In the genomic region with DNA sequence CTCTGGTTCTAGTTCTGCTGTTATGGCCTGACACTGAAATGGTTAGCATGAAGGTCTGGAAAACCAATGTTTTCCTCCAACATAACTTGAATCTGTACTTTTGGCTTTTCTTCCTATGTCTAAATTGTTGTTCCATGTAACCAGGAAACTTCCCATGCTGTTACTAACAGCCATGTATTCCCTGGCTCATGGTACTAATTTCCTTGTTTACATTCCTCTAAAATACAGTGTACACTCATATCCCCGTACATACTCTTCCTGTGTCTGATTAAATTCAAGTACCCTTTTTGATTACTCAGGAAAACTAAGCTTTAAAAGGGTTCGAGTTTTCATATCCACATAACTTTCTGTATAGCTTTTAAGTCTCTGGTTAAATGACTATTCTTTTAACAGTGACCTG, we compare ENCODE assay signal across 21 cellular contexts. TPM values are rescaled to one million over a fixed set of nuclear protein-coding genes. Genes with fewer than 3 reads are reported as not detected.
DNase-seq lines count a peak whose midpoint lies in the region; ATAC-seq, FAIRE-seq and TF ChIP-seq lines count a peak whose summit lies in the region.
"Had no signal": no experiment of that assay in that cellular context is flagged by ENCODE, and none has a peak within 500 bp of the region (broad histone marks: within the 10 kb centered on the region; RNA-seq: fewer than 3 reads in every experiment).

No MANE protein-coding gene starts in this region.

- H3K27me3 Mint-ChIP-seq in HFFc6 (ENCODE audit: insufficient read depth), result peaks cover 13% of the 10 kb centered on the region
- H3K27me3 Mint-ChIP-seq in endothelial cell (ENCODE audit: unreplicated experiment), result peaks cover 2% of the 10 kb centered on the region
- no peaks in the 10 kb centered on the region for H3K27me3 Mint-ChIP-seq in mesothelial cell of epicardium (ENCODE audit: low read depth)
- H3K27me3 Mint-ChIP-seq in T-helper 2 cell treated with Interferon-gamma antibody and Interleukin-4, amounts not matched to agents 5 μg/mL and 100 μg/mL, for 36 hours (ENCODE audit: low read depth), result peaks cover 44% of the 10 kb centered on the region
- H3K27me3 Mint-ChIP-seq in neural progenitor cell (ENCODE audit: insufficient read depth, low read depth), result peaks cover 7% of the 10 kb centered on the region

- H2AFZ ChIP-seq in HepG2 (ENCODE audit: low read length), result peak overlapping the region; percentile 46
- no peak overlapping the region for H2AFZ ChIP-seq in neural progenitor cell (replicated peaks)

- in situ Hi-C loops in HepG2 (cut with HindIII; ENCODE audit: extremely low pct_ligation_motif_present, low pct_unique_long_range_greater_than_20kb), result no loop called here

- H3K4me3 Mint-ChIP-seq in HFFc6, result peak overlapping the region; percentile 24; the same call in 1 of the 2 replicates
- H3K4me3 Mint-ChIP-seq in endothelial cell (ENCODE audit: unreplicated experiment), result no peak overlapping the region
- H3K4me3 Mint-ChIP-seq in mesothelial cell of epicardium, result no peak overlapping the region
- no peak overlapping the region for H3K4me3 Mint-ChIP-seq in T-helper 2 cell treated with Interferon-gamma antibody and Interleukin-4, amounts not matched to agents 5 μg/mL and 100 μg/mL, for 36 hours
- H3K4me3 Mint-ChIP-seq in neural progenitor cell, result no peak overlapping the region
- H3K4me3 Mint-ChIP-seq: activated naive CD8-positive, alpha-beta T cell treated with anti-CD3 and anti-CD28 coated beads, Interleukin-2, amount 50 U/mL, for 24 hours; central memory CD8-positive, alpha-beta T cell; stimulated activated naive CD8-positive, alpha-beta T cell treated with anti-CD3 and anti-CD28 coated beads, Interleukin-15, amount 100 ng/mL, for 72 hours; T-helper 1 cell treated with Interleukin-12 subunit alpha and Interleukin-12 subunit beta and Interleukin-4 antibody, amounts not matched to agents 30 μg/mL and 1 μg/mL, for 36 hours had no signal

- H3K9me3 ChIP-seq in HepG2 (ENCODE audit: low read length), result peaks cover under 1% of the 10 kb centered on the region
- no peaks in the 10 kb centered on the region for H3K9me3 ChIP-seq in neural progenitor cell (ENCODE audit: low read depth)

- H3K4me3 ChIP-seq in HepG2 (replicated peaks in 1 of 3; ENCODE audit: insufficient read depth in 1 of 3, low read depth in 2 of 3, low read length in 3 of 3), result no peak overlapping the region
- no peak overlapping the region for H3K4me3 ChIP-seq in neural progenitor cell

- ATAC-seq in HepG2, result no peak
- ATAC-seq: activated naive CD8-positive, alpha-beta T cell treated with anti-CD3 and anti-CD28 coated beads, Interleukin-2, amount 50 U/mL, for 24 hours; stimulated activated naive CD8-positive, alpha-beta T cell treated with anti-CD3 and anti-CD28 coated beads, Interleukin-15, amount 100 ng/mL, for 72 hours had no signal

- H3K79me2 ChIP-seq in HepG2 (ENCODE audit: insufficient read depth, low read length) (no peaks in the 10 kb centered on the region), neural progenitor cell (ENCODE audit: low read depth) (no peaks in the 10 kb centered on the region)

- peak overlapping the region; percentile 20; the same call in 1 of the 2 replicates for H3K27ac Mint-ChIP-seq in HFFc6
- H3K27ac Mint-ChIP-seq in endothelial cell (ENCODE audit: unreplicated experiment), result peak overlapping the region; percentile 78
- no peak overlapping the region for H3K27ac Mint-ChIP-seq in mesothelial cell of epicardium
- H3K27ac Mint-ChIP-seq in T-helper 2 cell treated with Interferon-gamma antibody and Interleukin-4, amounts not matched to agents 5 μg/mL and 100 μg/mL, for 36 hours, result no peak overlapping the region
- H3K27ac Mint-ChIP-seq in neural progenitor cell, result no peak overlapping the region
- H3K27ac Mint-ChIP-seq: activated naive CD8-positive, alpha-beta T cell treated with anti-CD3 and anti-CD28 coated beads, Interleukin-2, amount 50 U/mL, for 24 hours; stimulated activated naive CD8-positive, alpha-beta T cell treated with anti-CD3 and anti-CD28 coated beads, Interleukin-15, amount 100 ng/mL, for 72 hours; T-helper 1 cell treated with Interleukin-12 subunit alpha and Interleukin-12 subunit beta and Interleukin-4 antibody, amounts not matched to agents 30 μg/mL and 1 μg/mL, for 36 hours had no signal

- no peak overlapping the region for H3K9ac ChIP-seq in HepG2 (ENCODE audit: insufficient read depth, low read depth, low read length)
- H3K9ac ChIP-seq in neural progenitor cell, result no peak overlapping the region

- TF ChIP-seq CTCF in AG09319 (IDR thresholded peaks at IDR 0.05; ENCODE audit: low read depth, low read length), result no peak
- no peak for TF ChIP-seq CTCF in HFFc6 (IDR thresholded peaks at IDR 0.05)
- TF ChIP-seq CTCF in endothelial cell (IDR thresholded peaks at IDR 0.05; ENCODE audit: unreplicated experiment), result no peak
- no peak for TF ChIP-seq CTCF in HepG2 (CRISPR knock-in tag; IDR thresholded peaks at IDR 0.05)
- no peak for TF ChIP-seq CTCF in mesothelial cell of epicardium (IDR thresholded peaks at IDR 0.05; ENCODE audit: unreplicated experiment)
- TF ChIP-seq CTCF in neural progenitor cell (IDR thresholded peaks at IDR 0.05), result no peak

- H3K27ac ChIP-seq in HepG2 (ENCODE audit: extremely low read length, insufficient read depth, low read length) (peak overlapping the region; percentile 9), neural progenitor cell (no peak overlapping the region)

- no peak for TF ChIP-seq EP300 in HepG2 (IDR thresholded peaks at IDR 0.05; ENCODE audit: low read depth in 2 of 2, low read length in 2 of 2)
- no peak for TF ChIP-seq EP300 in HepG2 (CRISPR knock-in tag; IDR thresholded peaks at IDR 0.05; ENCODE audit: borderline replicate concordance)

- BruUV-seq in HepG2 (replicated peaks; lab: Mats Ljungman, UMichigan), result no TSS peak

- no peak for TF ChIP-seq POLR2A in HepG2 (IDR thresholded peaks at IDR 0.05; ENCODE audit: insufficient read depth in 1 of 2, low read depth in 2 of 2, low read length in 2 of 2)

- H3K36me3 Mint-ChIP-seq in HFFc6 (ENCODE audit: low read depth), result no peaks in the 10 kb centered on the region
- H3K36me3 Mint-ChIP-seq in endothelial cell (ENCODE audit: low read depth, unreplicated experiment), result no peaks in the 10 kb centered on the region
- H3K36me3 Mint-ChIP-seq in mesothelial cell of epicardium, result no peaks in the 10 kb centered on the region
- no peaks in the 10 kb centered on the region for H3K36me3 Mint-ChIP-seq in T-helper 2 cell treated with Interferon-gamma antibody and Interleukin-4, amounts not matched to agents 5 μg/mL and 100 μg/mL, for 36 hours (ENCODE audit: low read depth)
- no peaks in the 10 kb centered on the region for H3K36me3 Mint-ChIP-seq in neural progenitor cell

- H4K20me1 ChIP-seq in HepG2 (ENCODE audit: insufficient read depth, low read length), result no peaks in the 10 kb centered on the region
- H4K20me1 ChIP-seq in neural progenitor cell (ENCODE audit: low read depth), result no peaks in the 10 kb centered on the region

- peaks cover 20% of the 10 kb centered on the region for H3K4me1 Mint-ChIP-seq in HFFc6 (ENCODE audit: low read depth)
- peaks cover 8% of the 10 kb centered on the region for H3K4me1 Mint-ChIP-seq in endothelial cell (ENCODE audit: unreplicated experiment)
- H3K4me1 Mint-ChIP-seq in mesothelial cell of epicardium, result peaks cover 5% of the 10 kb centered on the region
- peaks cover 4% of the 10 kb centered on the region for H3K4me1 Mint-ChIP-seq in T-helper 2 cell treated with Interferon-gamma antibody and Interleukin-4, amounts not matched to agents 5 μg/mL and 100 μg/mL, for 36 hours (ENCODE audit: low read depth)
- H3K4me1 Mint-ChIP-seq in neural progenitor cell, result peaks cover 3% of the 10 kb centered on the region

- no peaks in the 10 kb centered on the region for H3K36me3 ChIP-seq in HepG2 (replicated peaks in 1 of 2; ENCODE audit: control insufficient read depth in 1 of 2, insufficient read depth in 2 of 2, low read length in 2 of 2)
- no peaks in the 10 kb centered on the region for H3K36me3 ChIP-seq in neural progenitor cell

- CTCF ChIA-PET in HepG2 (lab: Yijun Ruan, JAX; ENCODE audit: low intra/inter-chr PET ratio, low total read pairs), result no interaction called here

- 48% methylated on average over 2 of the region's 2 CpGs for WGBS in HepG2 (ENCODE audit: low lambda C conversion rate)

- H3K4me2 ChIP-seq in HepG2 (ENCODE audit: low read depth, low read length) (peak overlapping the region; percentile 34), neural progenitor cell (no peak overlapping the region)
- H3K4me2 ChIP-seq: smooth muscle cell had no signal

- peak; percentile 54 for FAIRE-seq in HepG2 (lab: Jason Lieb, UNC)

- H3K9me3 Mint-ChIP-seq in HFFc6 (no peaks in the 10 kb centered on the region), endothelial cell (ENCODE audit: unreplicated experiment) (no peaks in the 10 kb centered on the region), mesothelial cell of epicardium (no peaks in the 10 kb centered on the region), neural progenitor cell (no peaks in the 10 kb centered on the region)
- H3K9me3 Mint-ChIP-seq in T-helper 2 cell treated with Interferon-gamma antibody and Interleukin-4, amounts not matched to agents 5 μg/mL and 100 μg/mL, for 36 hours, result no peaks in the 10 kb centered on the region
- H3K9me3 Mint-ChIP-seq: activated naive CD8-positive, alpha-beta T cell treated with anti-CD3 and anti-CD28 coated beads, Interleukin-2, amount 50 U/mL, for 24 hours; central memory CD8-positive, alpha-beta T cell; stimulated activated naive CD8-positive, alpha-beta T cell treated with anti-CD3 and anti-CD28 coated beads, Interleukin-15, amount 100 ng/mL, for 72 hours; T-helper 1 cell treated with Interleukin-12 subunit alpha and Interleukin-12 subunit beta and Interleukin-4 antibody, amounts not matched to agents 30 μg/mL and 1 μg/mL, for 36 hours had no signal

- H3K27me3 ChIP-seq in HepG2 (ENCODE audit: control insufficient read depth in 1 of 2, insufficient read depth in 2 of 2, low read length in 2 of 2), result no peaks in the 10 kb centered on the region
- H3K27me3 ChIP-seq in neural progenitor cell, result no peaks in the 10 kb centered on the region

- POLR2A ChIA-PET in HepG2 (lab: Yijun Ruan, JAX), result no interaction called here

- no peak for TF ChIP-seq RAD21 in HepG2 (CRISPR knock-in tag; IDR thresholded peaks at IDR 0.05)

- H3F3A ChIP-seq in neural progenitor cell (ENCODE audit: low read depth), result peaks cover 12% of the 10 kb centered on the region

- peak; percentile 10 for DNase-seq in AG09319 (ENCODE audit: extremely low read depth, low read depth)
- no peak for DNase-seq in HFFc6
- no peak for DNase-seq in endothelial cell (ENCODE audit: low spot score)
- peak; percentile 17 for DNase-seq in HepG2 (ENCODE audit: low spot score)
- DNase-seq in mesothelial cell of epicardium (ENCODE audit: low spot score in 2 of 2, unreplicated experiment in 2 of 2), result no peak
- no peak for DNase-seq in T-helper 2 cell treated with Interferon-gamma antibody and Interleukin-4, amounts not matched to agents 5 μg/mL and 100 μg/mL, for 36 hours (ENCODE audit: low spot score)
- no peak for DNase-seq in middle frontal gyrus (ENCODE audit: extremely low spot score, low spot score)
- no peak for DNase-seq in neural progenitor cell (ENCODE audit: low spot score)
- DNase-seq: activated CD4-positive, alpha-beta T cell treated with anti-CD3 and anti-CD28 coated beads for 4 hours; activated naive CD8-positive, alpha-beta T cell treated with anti-CD3 and anti-CD28 coated beads, Interleukin-2, amount 50 U/mL, for 24 hours; activated T-cell treated with anti-CD3 and anti-CD28 coated beads, Interleukin-2, amount 50 U/mL, for 1 hour; Karpas-422; midbrain; NCI-H187; NCI-H69; stimulated activated naive CD8-positive, alpha-beta T cell treated with anti-CD3 and anti-CD28 coated beads, Interleukin-15, amount 100 ng/mL, for 72 hours had no signal

- peaks cover 53% of the 10 kb centered on the region for H3K4me1 ChIP-seq in HepG2 (ENCODE audit: insufficient read depth, low read length)
- peaks cover 7% of the 10 kb centered on the region for H3K4me1 ChIP-seq in neural progenitor cell

- intact Hi-C loops in HepG2 (cut with micrococcal nuclease; ENCODE audit: unreplicated experiment), result no loop called here

RNA-seq across cellular contexts. Expression of a gene that starts 12.3 kb away (rescaled TPM):
- total RNA-seq in HFFc6 (2021; fragmentation: NEBNext Ultra II Directional; extraction: Animal tissue kit (Norgen Biotek cat#: 25700)), result not detected
- total RNA-seq in endothelial cell (ENCODE audit: unreplicated experiment) (not detected), HepG2 (2016; rRNA removed; fragmentation: Illumina TruSeq; extraction: Trizol) (not detected in 2 replicates), mesothelial cell of epicardium (not detected in 3 replicates), neural progenitor cell (ENCODE audit: low replicate concordance) (not detected in 2 replicates)
- total RNA-seq in HepG2 (2016; cell fraction: cytosol; rRNA removed; fragmentation: Illumina TruSeq; extraction: Trizol; ENCODE audit: low read depth), result not detected in 2 replicates
- total RNA-seq in HepG2 (2016; cell fraction: insoluble cytoplasmic fraction; rRNA removed; fragmentation: Illumina TruSeq; extraction: Trizol), result not detected in 2 replicates
- not detected in 2 replicates for total RNA-seq in HepG2 (2016; cell fraction: membrane; rRNA removed; fragmentation: Illumina TruSeq; extraction: Trizol)
- not detected in 2 replicates for total RNA-seq in HepG2 (2016; cell fraction: nucleus; rRNA removed; fragmentation: Illumina TruSeq; extraction: Trizol)
- not detected in 2 replicates for polyA plus RNA-seq in HepG2 (2011; rRNA removed)
- not detected in 2 replicates for polyA plus RNA-seq in HepG2 (2011; cell fraction: cytosol; rRNA removed)
- not detected in 2 replicates for polyA plus RNA-seq in HepG2 (2011; cell fraction: nucleus; rRNA removed)
- polyA plus RNA-seq in HepG2 (2012), result not detected in 2 replicates
- not detected in 2 replicates for polyA plus RNA-seq in HepG2 (2016; cell fraction: cytosol; fragmentation: Illumina TruSeq; extraction: Trizol; ENCODE audit: low read depth)
- not detected in 2 replicates for polyA plus RNA-seq in HepG2 (2016; cell fraction: insoluble cytoplasmic fraction; fragmentation: Illumina TruSeq; extraction: Trizol; ENCODE audit: low read depth)
- not detected in 2 replicates for polyA plus RNA-seq in HepG2 (2016; cell fraction: membrane; fragmentation: Illumina TruSeq; extraction: Trizol; ENCODE audit: low read depth)
- not detected in 2 replicates for polyA plus RNA-seq in HepG2 (2016; cell fraction: nucleus; fragmentation: Illumina TruSeq; extraction: Trizol; ENCODE audit: insufficient read depth, low read depth)
- not detected in 2 replicates for polyA minus RNA-seq in HepG2 (2011; rRNA and poly(A)+ RNA removed; ENCODE audit: low replicate concordance)
- polyA minus RNA-seq in HepG2 (2011; cell fraction: cytosol; rRNA and poly(A)+ RNA removed), result not detected in 2 replicates
- polyA minus RNA-seq in HepG2 (2011; cell fraction: nucleus; rRNA and poly(A)+ RNA removed), result not detected in 2 replicates
- total RNA-seq: osteoblast, smooth muscle cell had no signal
- polyA plus RNA-seq: esophagus, smooth muscle cell had no signal

Comparison
In these comparisons a context has a peak if more than half of its experiments do, and no peak if none do; other contexts are left out.
1. DNase-seq: peak in AG09319 (single experiment) and HepG2 (single experiment); none in HFFc6 (single experiment), endothelial cell (single experiment), mesothelial cell of epicardium (0 of 2), T-helper 2 cell treated with Interferon-gamma antibody and Interleukin-4, amounts not matched to agents 5 μg/mL and 100 μg/mL, for 36 hours (single experiment), middle frontal gyrus (single experiment) and neural progenitor cell (single experiment).
2. H3K27ac Mint-ChIP-seq: peak in HFFc6 (single experiment) and endothelial cell (single experiment); none in mesothelial cell of epicardium (single experiment), T-helper 2 cell treated with Interferon-gamma antibody and Interleukin-4, amounts not matched to agents 5 μg/mL and 100 μg/mL, for 36 hours (single experiment) and neural progenitor cell (single experiment).